27 cellular contexts compared by ENCODE assay signal in genomic region chr3:52343946-52344600, GRCh38.
"Had no signal": no experiment of that assay in that cellular context is flagged by ENCODE, and none has a peak within 500 bp of the region (broad histone marks: within the 10 kb centered on the region; RNA-seq: fewer than 3 reads in every experiment).

No MANE protein-coding gene starts in this region.

- H3K4me1 Mint-ChIP-seq: nephron progenitor cell had no signal

- H3K27ac ChIP-seq: dorsolateral prefrontal cortex, esophagus squamous epithelium, neutrophil, parathyroid adenoma, prostate gland, right atrium auricular region, sigmoid colon, thoracic aorta, tibial nerve, upper lobe of left lung had no signal

- H3K9ac ChIP-seq: parathyroid adenoma had no signal

- H3K4me1 ChIP-seq: parathyroid adenoma, prostate gland, right atrium auricular region, upper lobe of left lung had no signal

- H3K4me3 ChIP-seq: dorsolateral prefrontal cortex, esophagus squamous epithelium, prostate gland, right atrium auricular region, sigmoid colon, thoracic aorta, tibial nerve, upper lobe of left lung had no signal

- ATAC-seq: left lobe of liver; naive thymus-derived CD8-positive, alpha-beta T cell; stimulated activated memory B cell treated with anti-CD40 and anti-IgM and Interleukin-4, amounts not matched to agents 10 μg/mL and 1 μg/mL and 100 μg/mL, for 72 hours; stimulated activated naive CD8-positive, alpha-beta T cell treated with anti-CD3 and anti-CD28 coated beads, Interleukin-15, Interleukin-2, amounts not matched to agents 100 U/mL and 50 U/mL, for 24 hours had no signal

- H3K27me3 Mint-ChIP-seq: naive thymus-derived CD8-positive, alpha-beta T cell; stimulated activated memory B cell treated with anti-CD40 and anti-IgM and Interleukin-4, amounts not matched to agents 10 μg/mL and 1 μg/mL and 100 μg/mL, for 72 hours had no signal

- H3K79me2 ChIP-seq: parathyroid adenoma had no signal

- H3K9me3 ChIP-seq: esophagus squamous epithelium, neutrophil, prostate gland, right atrium auricular region, sigmoid colon, thoracic aorta, tibial nerve, upper lobe of left lung had no signal

- H3K9me3 Mint-ChIP-seq: endodermal cell; immature natural killer cell; naive thymus-derived CD8-positive, alpha-beta T cell; nephron progenitor cell; stimulated activated memory B cell treated with anti-CD40 and anti-IgM and Interleukin-4, amounts not matched to agents 10 μg/mL and 1 μg/mL and 100 μg/mL, for 72 hours had no signal

- H3K27me3 ChIP-seq: dorsolateral prefrontal cortex, esophagus squamous epithelium, neutrophil, right atrium auricular region, sigmoid colon, tibial nerve, upper lobe of left lung had no signal

- H3K36me3 ChIP-seq: prostate gland, thoracic aorta had no signal

- H3K4me3 Mint-ChIP-seq: endodermal cell; immature natural killer cell; naive thymus-derived CD8-positive, alpha-beta T cell; nephron progenitor cell; stimulated activated memory B cell treated with anti-CD40 and anti-IgM and Interleukin-4, amounts not matched to agents 10 μg/mL and 1 μg/mL and 100 μg/mL, for 72 hours had no signal

- H3K27ac Mint-ChIP-seq: endodermal cell; nephron progenitor cell; stimulated activated memory B cell treated with anti-CD40 and anti-IgM and Interleukin-4, amounts not matched to agents 10 μg/mL and 1 μg/mL and 100 μg/mL, for 72 hours had no signal

- DNase-seq: caudate nucleus; cerebellar nuclear complex; dorsolateral prefrontal cortex; effector CD4-positive, alpha-beta T cell; endodermal cell; esophagus squamous epithelium; foreskin melanocyte; hypothalamus; immature natural killer cell; islet precursor cell; mesendoderm; midbrain; naive thymus-derived CD8-positive, alpha-beta T cell; nephron progenitor cell; sigmoid colon; stimulated activated CD4-positive, alpha-beta T cell treated with anti-CD3 and anti-CD28 coated beads, Interleukin-4, amount 100 ng/mL, for 4 hours; stimulated activated naive CD8-positive, alpha-beta T cell treated with anti-CD3 and anti-CD28 coated beads, Interleukin-15, Interleukin-2, amounts not matched to agents 100 U/mL and 50 U/mL, for 24 hours; substantia nigra had no signal

- H2AFZ ChIP-seq: parathyroid adenoma had no signal
